ENCODE assay signal across 12 cellular contexts in genomic region chr2:128501022-128501690, GRCh38.
DNase-seq lines count a peak whose midpoint lies in the region; ATAC-seq and TF ChIP-seq lines count a peak whose summit lies in the region.
"Had no signal": no experiment of that assay in that cellular context is flagged by ENCODE, and none has a peak within 500 bp of the region (broad histone marks: within the 10 kb centered on the region; RNA-seq: fewer than 3 reads in every experiment).

No MANE protein-coding gene starts in this region.

- peak overlapping the region in 1 of 2 donors; percentile 79 for H3K27ac Mint-ChIP-seq in stimulated activated naive CD8-positive, alpha-beta T cell treated with anti-CD3 and anti-CD28 coated beads, Interleukin-15, amount 100 ng/mL, for 72 hours
- no peak overlapping the region for H3K27ac Mint-ChIP-seq in activated T-helper 17 cell treated with anti-CD3 and anti-CD28 coated beads, Interleukin-2, amount 50 U/mL, for 72 hours
- no peak overlapping the region for H3K27ac Mint-ChIP-seq in osteocyte (ENCODE audit: unreplicated experiment)

- ATAC-seq in stimulated activated naive CD8-positive, alpha-beta T cell treated with anti-CD3 and anti-CD28 coated beads, Interleukin-15, amount 100 ng/mL, for 72 hours: peak; percentile 3
- no peak for ATAC-seq in stimulated activated naive CD8-positive, alpha-beta T cell treated with anti-CD3 and anti-CD28 coated beads, Interleukin-15, Interleukin-2, amounts not matched to agents 100 U/mL and 50 U/mL, for 24 hours
- ATAC-seq in activated T-helper 17 cell treated with anti-CD3 and anti-CD28 coated beads, Interleukin-2, amount 50 U/mL, for 72 hours (replicated peaks): peak; percentile 9
- ATAC-seq in GM19452 (IDR thresholded peaks at IDR 0.05; ENCODE audit: unreplicated experiment): no peak
- ATAC-seq: K562 had no signal

- peaks cover 5% of the 10 kb centered on the region for H3K27me3 Mint-ChIP-seq in stimulated activated naive CD8-positive, alpha-beta T cell treated with anti-CD3 and anti-CD28 coated beads, Interleukin-15, amount 100 ng/mL, for 72 hours
- no peaks in the 10 kb centered on the region for H3K27me3 Mint-ChIP-seq in activated T-helper 17 cell treated with anti-CD3 and anti-CD28 coated beads, Interleukin-2, amount 50 U/mL, for 72 hours
- no peaks in the 10 kb centered on the region for H3K27me3 Mint-ChIP-seq in osteocyte (ENCODE audit: unreplicated experiment)

- no peak for TF ChIP-seq CTCF in osteocyte (IDR thresholded peaks at IDR 0.05)

- DNase-seq in stimulated activated naive CD8-positive, alpha-beta T cell treated with anti-CD3 and anti-CD28 coated beads, Interleukin-15, amount 100 ng/mL, for 72 hours: peak in 1 of 2 donors; percentile 2
- DNase-seq in stimulated activated naive CD8-positive, alpha-beta T cell treated with anti-CD3 and anti-CD28 coated beads, Interleukin-15, Interleukin-2, amounts not matched to agents 100 U/mL and 50 U/mL, for 24 hours: no peak
- peak; percentile 74 for DNase-seq in osteocyte (ENCODE audit: extremely low spot score, unreplicated experiment)
- no peak for DNase-seq in medulla oblongata (ENCODE audit: extremely low spot score)
- DNase-seq in GM03348 (ENCODE audit: low spot score): no peak
- DNase-seq: C1 segment of cervical spinal cord, HCEC 1CT, NCI-H510A treated with DMSO at 0.1 percent for 48 hours, NCI-H82 had no signal

- no peaks in the 10 kb centered on the region for H3K9me3 Mint-ChIP-seq in stimulated activated naive CD8-positive, alpha-beta T cell treated with anti-CD3 and anti-CD28 coated beads, Interleukin-15, amount 100 ng/mL, for 72 hours
- H3K9me3 Mint-ChIP-seq in activated T-helper 17 cell treated with anti-CD3 and anti-CD28 coated beads, Interleukin-2, amount 50 U/mL, for 72 hours: no peaks in the 10 kb centered on the region
- H3K9me3 Mint-ChIP-seq in osteocyte (ENCODE audit: unreplicated experiment): no peaks in the 10 kb centered on the region

- no peaks in the 10 kb centered on the region for H3K4me1 Mint-ChIP-seq in stimulated activated naive CD8-positive, alpha-beta T cell treated with anti-CD3 and anti-CD28 coated beads, Interleukin-15, amount 100 ng/mL, for 72 hours
- no peaks in the 10 kb centered on the region for H3K4me1 Mint-ChIP-seq in activated T-helper 17 cell treated with anti-CD3 and anti-CD28 coated beads, Interleukin-2, amount 50 U/mL, for 72 hours
- H3K4me1 Mint-ChIP-seq in osteocyte (ENCODE audit: unreplicated experiment): no peaks in the 10 kb centered on the region

- H3K36me3 Mint-ChIP-seq in activated T-helper 17 cell treated with anti-CD3 and anti-CD28 coated beads, Interleukin-2, amount 50 U/mL, for 72 hours (ENCODE audit: low read depth): no peaks in the 10 kb centered on the region
- no peaks in the 10 kb centered on the region for H3K36me3 Mint-ChIP-seq in osteocyte (ENCODE audit: unreplicated experiment)

- no peak overlapping the region for H3K4me3 Mint-ChIP-seq in stimulated activated naive CD8-positive, alpha-beta T cell treated with anti-CD3 and anti-CD28 coated beads, Interleukin-15, amount 100 ng/mL, for 72 hours
- no peak overlapping the region for H3K4me3 Mint-ChIP-seq in activated T-helper 17 cell treated with anti-CD3 and anti-CD28 coated beads, Interleukin-2, amount 50 U/mL, for 72 hours
- H3K4me3 Mint-ChIP-seq in osteocyte (ENCODE audit: unreplicated experiment): no peak overlapping the region

Comparison
In these comparisons a context has a peak if more than half of its experiments do, and no peak if none do; other contexts are left out.
1. ATAC-seq: peak in stimulated activated naive CD8-positive, alpha-beta T cell treated with anti-CD3 and anti-CD28 coated beads, Interleukin-15, amount 100 ng/mL, for 72 hours (single experiment) and activated T-helper 17 cell treated with anti-CD3 and anti-CD28 coated beads, Interleukin-2, amount 50 U/mL, for 72 hours (single experiment); none in stimulated activated naive CD8-positive, alpha-beta T cell treated with anti-CD3 and anti-CD28 coated beads, Interleukin-15, Interleukin-2, amounts not matched to agents 100 U/mL and 50 U/mL, for 24 hours (single experiment) and GM19452 (single experiment).